ENCODE assay signal across 10 cellular contexts in the genomic region with DNA sequence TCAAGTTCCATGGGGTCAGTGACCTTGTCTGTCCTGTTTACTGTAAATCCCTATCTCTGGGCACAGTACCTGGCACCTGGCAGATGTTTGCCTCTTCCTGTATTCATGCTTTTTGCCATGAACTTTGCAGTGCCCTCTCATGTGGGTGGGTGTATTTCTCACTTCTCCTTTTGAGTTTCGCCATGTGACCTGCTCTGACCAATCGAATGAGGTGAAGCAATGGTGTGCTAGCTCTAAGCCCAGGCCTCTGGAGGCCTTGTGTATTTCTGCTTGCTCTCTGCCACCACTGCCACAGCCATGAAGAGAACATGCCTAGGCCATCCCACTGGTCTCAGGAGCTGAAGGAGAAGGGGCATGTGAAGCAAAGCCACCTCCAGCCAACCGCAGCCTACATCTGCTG.
DNase-seq lines count a peak whose midpoint lies in the region; ATAC-seq, FAIRE-seq and TF ChIP-seq lines count a peak whose summit lies in the region.
"Had no signal": no experiment of that assay in that cellular context is flagged by ENCODE, and none has a peak within 500 bp of the region (broad histone marks: within the 10 kb centered on the region; RNA-seq: fewer than 3 reads in every experiment).

No MANE protein-coding gene starts in this region.

- no peaks in the 10 kb centered on the region for H3K27me3 Mint-ChIP-seq in endothelial cell (ENCODE audit: unreplicated experiment)

- H3K36me3 Mint-ChIP-seq in endothelial cell (ENCODE audit: low read depth, unreplicated experiment): no peaks in the 10 kb centered on the region
- H3K36me3 Mint-ChIP-seq: immature natural killer cell had no signal

- H3K4me1 ChIP-seq in mucosa of rectum (ENCODE audit: control insufficient read depth in 2 of 2, insufficient read depth in 2 of 2, low read length in 2 of 2): no peaks in the 10 kb centered on the region
- H3K4me1 ChIP-seq: ascending aorta had no signal

- no peak for TF ChIP-seq CTCF in endothelial cell (IDR thresholded peaks at IDR 0.05; ENCODE audit: unreplicated experiment)

- peak overlapping the region; percentile 23 to 46 for H3K27ac ChIP-seq in mucosa of rectum (ENCODE audit: low read depth in 2 of 2, low read length in 2 of 2)
- H3K27ac ChIP-seq: ascending aorta had no signal

- H3K9me3 ChIP-seq in mucosa of rectum (ENCODE audit: control insufficient read depth in 2 of 2, low read length in 2 of 2): no peaks in the 10 kb centered on the region

- no peak overlapping the region for H3K27ac Mint-ChIP-seq in endothelial cell (ENCODE audit: unreplicated experiment)
- H3K27ac Mint-ChIP-seq: immature natural killer cell had no signal

- no peak for FAIRE-seq in urothelium cell line (lab: Jason Lieb, UNC)

- ATAC-seq in GM18909 (IDR thresholded peaks at IDR 0.05; ENCODE audit: poor library complexity, unreplicated experiment): peak; percentile 96
- ATAC-seq in GM21786 (IDR thresholded peaks at IDR 0.05; ENCODE audit: unreplicated experiment): peak; percentile 92
- peak; percentile 80 for ATAC-seq in HG03575 (IDR thresholded peaks at IDR 0.05; ENCODE audit: extremely low read depth, insufficient number of reproducible peaks, low FRiP score, unreplicated experiment)
- ATAC-seq: HCT116 had no signal

- no peak overlapping the region for H3K4me3 Mint-ChIP-seq in endothelial cell (ENCODE audit: unreplicated experiment)
- H3K4me3 Mint-ChIP-seq: immature natural killer cell had no signal

- no peak overlapping the region for H3K9ac ChIP-seq in mucosa of rectum (ENCODE audit: low read depth in 1 of 2, low read length in 2 of 2)

- peaks cover 0 to 2% of the 10 kb centered on the region in 2 donors for H3K27me3 ChIP-seq in mucosa of rectum (ENCODE audit: control insufficient read depth in 2 of 2, insufficient read depth in 2 of 2, low read length in 2 of 2)
- H3K27me3 ChIP-seq: ascending aorta had no signal

- DNase-seq in endothelial cell (ENCODE audit: low spot score): no peak
- DNase-seq in urothelium cell line (ENCODE audit: low spot score): no peak
- DNase-seq in KG1 (lab: John Stamatoyannopoulos, UW): no peak
- DNase-seq: immature natural killer cell had no signal

- H3K9me3 Mint-ChIP-seq in endothelial cell (ENCODE audit: unreplicated experiment): no peaks in the 10 kb centered on the region
- H3K9me3 Mint-ChIP-seq: immature natural killer cell had no signal

- H3K36me3 ChIP-seq in mucosa of rectum (ENCODE audit: control insufficient read depth in 2 of 2, insufficient read depth in 2 of 2, low read length in 2 of 2): no peaks in the 10 kb centered on the region
- H3K36me3 ChIP-seq: ascending aorta had no signal

- no peaks in the 10 kb centered on the region for H3K4me1 Mint-ChIP-seq in endothelial cell (ENCODE audit: unreplicated experiment)
- H3K4me1 Mint-ChIP-seq: immature natural killer cell had no signal

- H3K4me3 ChIP-seq in mucosa of rectum (ENCODE audit: low read length in 2 of 2): no peak overlapping the region
- H3K4me3 ChIP-seq: ascending aorta had no signal
